In the genomic region with DNA sequence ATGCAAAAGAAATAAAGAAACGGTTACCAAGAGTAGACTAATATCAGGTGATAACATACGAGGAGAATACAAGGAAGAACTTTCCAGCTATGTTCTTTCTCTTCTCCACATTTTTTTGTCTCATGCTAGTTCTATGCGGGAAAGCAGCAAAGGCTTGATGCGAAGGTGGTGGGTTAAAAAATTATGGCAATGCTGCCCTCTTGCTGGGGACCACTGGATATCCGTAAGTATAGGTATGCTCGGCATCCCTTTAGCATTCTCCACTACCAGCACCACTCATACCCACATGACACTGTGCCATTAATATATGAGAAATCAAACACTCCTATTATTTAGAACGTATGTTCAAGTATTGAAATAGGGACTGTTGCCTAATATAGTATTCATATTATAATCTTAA, we compare ENCODE assay signal across 20 cellular contexts.
DNase-seq lines count a peak whose midpoint lies in the region; ATAC-seq, FAIRE-seq and TF ChIP-seq lines count a peak whose summit lies in the region.
"Had no signal": no experiment of that assay in that cellular context is flagged by ENCODE, and none has a peak within 500 bp of the region (broad histone marks: within the 10 kb centered on the region; RNA-seq: fewer than 3 reads in every experiment).

No MANE protein-coding gene starts in this region.

- no peak overlapping the region for H3K23ac ChIP-seq in mesendoderm (ENCODE audit: low read length)

- CTCF ChIA-PET in WTC11 (lab: Charles Lee): interaction anchor here (0.6 to 1.1 kb wide), 3 partner anchors 12 to 747 kb away, joined by 3 to 6 read pairs (median 3); no protein-coding TSS in a partner anchor

- peaks cover 24% of the 10 kb centered on the region for H3K9me3 Mint-ChIP-seq in WTC11

- H2BK120ac ChIP-seq in mesendoderm (ENCODE audit: low read depth, low read length): no peak overlapping the region

- H3K79me2 ChIP-seq in mesendoderm (ENCODE audit: control insufficient read depth, insufficient read depth, low read length): no peaks in the 10 kb centered on the region

- no peak overlapping the region for H3K4me2 ChIP-seq in mesendoderm (ENCODE audit: low read length)
- H3K4me2 ChIP-seq: BLaER1 had no signal

- H3K4ac ChIP-seq in mesendoderm (ENCODE audit: low read depth, low read length): no peak overlapping the region

- H3K27me3 ChIP-seq in mesendoderm (ENCODE audit: insufficient read depth, low read length, poor library complexity): no peaks in the 10 kb centered on the region
- H3K27me3 ChIP-seq: BLaER1 had no signal

- no peaks in the 10 kb centered on the region for H3K36me3 ChIP-seq in mesendoderm (ENCODE audit: control insufficient read depth, insufficient read depth, low read length)
- H3K36me3 ChIP-seq: BLaER1, HAP-1 had no signal

- POLR2A ChIA-PET in WTC11 (lab: Charles Lee): no interaction called here

- H3K4me3 ChIP-seq in mesendoderm (ENCODE audit: low read length) (no peak overlapping the region), coronary artery (no peak overlapping the region)
- H3K4me3 ChIP-seq: BLaER1, GM23248, HAP-1 had no signal

- no peak overlapping the region for H3K56ac ChIP-seq in mesendoderm (ENCODE audit: low read length)

- ATAC-seq in WTC11 (peak; percentile 76), GM19023 (IDR thresholded peaks at IDR 0.05; ENCODE audit: unreplicated experiment) (no peak)

- no peak overlapping the region for H3K18ac ChIP-seq in mesendoderm (ENCODE audit: low read length)

- H3K4me3 Mint-ChIP-seq in WTC11: no peak overlapping the region
- H3K4me3 Mint-ChIP-seq: CD8-positive, alpha-beta memory T cell had no signal

- no peak overlapping the region for H4K5ac ChIP-seq in mesendoderm (ENCODE audit: low read length)

- H3K4me1 ChIP-seq in mesendoderm (ENCODE audit: control insufficient read depth, low read depth, low read length): no peaks in the 10 kb centered on the region
- H3K4me1 ChIP-seq: BLaER1, Caco-2, HAP-1 had no signal

- no peak overlapping the region for H2AK5ac ChIP-seq in mesendoderm (ENCODE audit: low read length)

- H4K8ac ChIP-seq in mesendoderm (ENCODE audit: low read depth, low read length): no peak overlapping the region

- no peak for TF ChIP-seq CTCF in WTC11 (IDR thresholded peaks at IDR 0.05)
- TF ChIP-seq CTCF in coronary artery (IDR thresholded peaks at IDR 0.05): no peak

- H3K79me1 ChIP-seq in mesendoderm (ENCODE audit: low read length): no peaks in the 10 kb centered on the region

- no CpG with 5 or more reads among the region's 7 CpGs for WGBS in mesendoderm (ENCODE audit: extremely low coverage, insufficient coverage, low lambda C conversion rate)

- no peak for FAIRE-seq in GM19239 (lab: Jason Lieb, UNC)

- H3K9ac ChIP-seq in mesendoderm (ENCODE audit: low read length): no peak overlapping the region
- H3K9ac ChIP-seq: BLaER1, GM23248 had no signal

- no peak overlapping the region for H2BK5ac ChIP-seq in mesendoderm (ENCODE audit: low read length)

- DNase-seq in NCI-H82 (lab: John Stamatoyannopoulos, UW): peak; percentile 24
- DNase-seq in NCI-H82 treated with DMSO at 0.1 percent for 48 hours (lab: John Stamatoyannopoulos, UW; ENCODE audit: unreplicated experiment): no peak
- peak; percentile 4 for DNase-seq in HT-29 (ENCODE audit: low spot score)
- DNase-seq in WTC11 (ENCODE audit: low spot score): peak; percentile 17
- peak; percentile 42 for DNase-seq in mesendoderm
- DNase-seq in coronary artery (ENCODE audit: low spot score): no peak
- DNase-seq in GM19239 (ENCODE audit: insufficient read length, low spot score): no peak
- DNase-seq: AML-193; Caco-2; CD8-positive, alpha-beta memory T cell; DND-41; GF-D8; GM23248; IMR-90; KBM-7 had no signal

- H3K27me3 Mint-ChIP-seq in WTC11 (ENCODE audit: low read depth): no peaks in the 10 kb centered on the region
- H3K27me3 Mint-ChIP-seq: CD8-positive, alpha-beta memory T cell had no signal

- peaks cover 26% of the 10 kb centered on the region for H3K4me1 Mint-ChIP-seq in WTC11
- H3K4me1 Mint-ChIP-seq: CD8-positive, alpha-beta memory T cell had no signal

- H3K27ac ChIP-seq in mesendoderm (ENCODE audit: low read depth, low read length): no peak overlapping the region
- no peak overlapping the region for H3K27ac ChIP-seq in coronary artery
- H3K27ac ChIP-seq: 22Rv1, BLaER1, GM23248, HL-60 had no signal

- no peak overlapping the region for H3K27ac Mint-ChIP-seq in WTC11
- H3K27ac Mint-ChIP-seq: CD8-positive, alpha-beta memory T cell had no signal

- peaks cover 24% of the 10 kb centered on the region for H3K36me3 Mint-ChIP-seq in WTC11
- H3K36me3 Mint-ChIP-seq: CD8-positive, alpha-beta memory T cell had no signal

- no peak overlapping the region for H2BK15ac ChIP-seq in mesendoderm (replicated peaks; ENCODE audit: low read depth)

TF ChIP-seq in WTC11, 78 proteins besides CTCF, POLR2A, EP300 and RAD21:
- TF ChIP-seq JUN (CRISPR knock-in tag; IDR thresholded peaks at IDR 0.05) (no peak), ATF1 (CRISPR knock-in tag; IDR thresholded peaks at IDR 0.05) (no peak), TP53 (CRISPR knock-in tag; IDR thresholded peaks at IDR 0.05) (no peak), ZNF263 (CRISPR knock-in tag; IDR thresholded peaks at IDR 0.05; ENCODE audit: low read depth) (no peak), SOX15 (CRISPR knock-in tag; IDR thresholded peaks at IDR 0.05) (no peak), GTF2I (CRISPR knock-in tag; conservative IDR thresholded peaks at IDR 0.05) (no peak), PRRX2 (CRISPR knock-in tag; IDR thresholded peaks at IDR 0.05) (no peak), RELA (CRISPR knock-in tag; IDR thresholded peaks at IDR 0.05; ENCODE audit: borderline replicate concordance) (no peak), SMAD3 (CRISPR knock-in tag; IDR thresholded peaks at IDR 0.05; ENCODE audit: borderline replicate concordance) (no peak), NFATC4 (CRISPR knock-in tag; IDR thresholded peaks at IDR 0.05) (no peak), GABPB1 (CRISPR knock-in tag; IDR thresholded peaks at IDR 0.05) (no peak), SP1 (CRISPR knock-in tag; conservative IDR thresholded peaks at IDR 0.05) (no peak), ZNF138 (CRISPR knock-in tag; conservative IDR thresholded peaks at IDR 0.05) (no peak), ZBTB21 (CRISPR knock-in tag; IDR thresholded peaks at IDR 0.05; ENCODE audit: borderline replicate concordance) (no peak), TEAD4 (CRISPR knock-in tag; IDR thresholded peaks at IDR 0.05) (no peak), ZNF416 (CRISPR knock-in tag; IDR thresholded peaks at IDR 0.05) (no peak)
- TF ChIP-seq, protein P1, sequence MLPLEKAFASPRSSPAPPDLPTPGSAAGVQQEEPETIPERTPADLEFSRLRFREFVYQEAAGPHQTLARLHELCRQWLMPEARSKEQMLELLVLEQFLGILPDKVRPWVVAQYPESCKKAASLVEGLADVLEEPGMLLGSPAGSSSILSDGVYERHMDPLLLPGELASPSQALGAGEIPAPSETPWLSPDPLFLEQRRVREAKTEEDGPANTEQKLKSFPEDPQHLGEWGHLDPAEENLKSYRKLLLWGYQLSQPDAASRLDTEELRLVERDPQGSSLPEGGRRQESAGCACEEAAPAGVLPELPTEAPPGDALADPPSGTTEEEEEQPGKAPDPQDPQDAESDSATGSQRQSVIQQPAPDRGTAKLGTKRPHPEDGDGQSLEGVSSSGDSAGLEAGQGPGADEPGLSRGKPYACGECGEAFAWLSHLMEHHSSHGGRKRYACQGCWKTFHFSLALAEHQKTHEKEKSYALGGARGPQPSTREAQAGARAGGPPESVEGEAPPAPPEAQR (CRISPR knock-in tag; IDR thresholded peaks at IDR 0.05): no peak
- TF ChIP-seq, protein P2, sequence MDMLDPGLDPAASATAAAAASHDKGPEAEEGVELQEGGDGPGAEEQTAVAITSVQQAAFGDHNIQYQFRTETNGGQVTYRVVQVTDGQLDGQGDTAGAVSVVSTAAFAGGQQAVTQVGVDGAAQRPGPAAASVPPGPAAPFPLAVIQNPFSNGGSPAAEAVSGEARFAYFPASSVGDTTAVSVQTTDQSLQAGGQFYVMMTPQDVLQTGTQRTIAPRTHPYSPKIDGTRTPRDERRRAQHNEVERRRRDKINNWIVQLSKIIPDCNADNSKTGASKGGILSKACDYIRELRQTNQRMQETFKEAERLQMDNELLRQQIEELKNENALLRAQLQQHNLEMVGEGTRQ (CRISPR knock-in tag; IDR thresholded peaks at IDR 0.05): no peak

Comparison
In these comparisons a context has a peak if more than half of its experiments do, and no peak if none do; other contexts are left out.
1. DNase-seq: peak in NCI-H82 (single experiment), HT-29 (single experiment), WTC11 (single experiment) and mesendoderm (single experiment); none in NCI-H82 treated with DMSO at 0.1 percent for 48 hours (single experiment), coronary artery (single experiment) and GM19239 (single experiment).